8 cellular contexts compared by ENCODE assay signal in the genomic region with DNA sequence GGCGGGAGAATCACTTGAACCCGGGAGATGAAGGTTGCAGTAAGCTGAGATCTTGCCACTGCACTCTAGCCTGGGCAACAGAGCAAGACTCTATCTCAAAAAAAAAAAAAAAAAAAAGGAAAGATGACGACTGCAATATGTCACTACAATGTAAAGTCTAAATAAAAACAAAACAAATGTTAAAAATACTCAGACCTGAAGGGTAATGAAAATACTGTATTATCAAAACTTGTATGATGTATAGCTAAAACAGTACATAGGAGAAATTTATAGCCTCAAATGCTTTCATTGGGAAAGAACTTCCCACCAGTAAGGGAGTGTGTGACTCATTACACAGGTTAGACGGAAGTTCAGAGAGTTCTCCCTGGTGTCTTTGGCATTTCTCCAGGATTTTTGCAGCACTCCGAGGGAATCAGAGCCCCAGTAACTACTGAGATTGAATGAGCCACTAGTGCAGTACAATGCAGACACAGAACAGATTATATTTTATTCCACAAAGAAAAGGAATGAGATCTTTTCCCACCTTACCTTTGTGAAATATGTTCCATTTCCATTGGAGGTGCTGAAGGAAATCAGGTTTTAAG. TPM values are rescaled to one million over a fixed set of nuclear protein-coding genes. Genes with fewer than 3 reads are reported as not detected.
DNase-seq lines count a peak whose midpoint lies in the region; TF ChIP-seq lines count a peak whose summit lies in the region.

No MANE protein-coding gene starts in this region.

- peak; percentile 54 for DNase-seq in DMS53 treated with DMSO at 0.1 percent for 48 hours (lab: John Stamatoyannopoulos, UW; ENCODE audit: unreplicated experiment)
- peak; percentile 63 for DNase-seq in NCI-H146 (lab: John Stamatoyannopoulos, UW)
- DNase-seq in astrocyte of the cerebellum (ENCODE audit: low read depth), result peak; percentile 74
- DNase-seq in stimulated activated CD4-positive, alpha-beta T cell treated with anti-CD3 and anti-CD28 coated beads, Interleukin-12 subunit alpha, Interleukin-12 subunit beta, amount 100 ng/mL, for 4 hours, result no peak
- no peak for DNase-seq in T-helper 2 cell treated with Interferon-gamma antibody and Interleukin-4, amounts not matched to agents 5 μg/mL and 100 μg/mL, for 36 hours (ENCODE audit: low spot score)
- DNase-seq in stimulated activated CD4-positive, alpha-beta T cell treated with anti-CD3 and anti-CD28 coated beads, Interleukin-1b, Interleukin-23, amount 100 ng/mL, for 48 hours, result no peak
- no peak for DNase-seq in GM19240 (ENCODE audit: insufficient read length, low spot score)

- H3K4me1 ChIP-seq in liver (ENCODE audit: control insufficient read depth in 4 of 4, insufficient read depth in 4 of 4, low read length in 3 of 4), result peaks cover 0 to 2% (median 0%) of the 10 kb centered on the region in 4 donors

- no peaks in the 10 kb centered on the region for H3K27me3 ChIP-seq in liver (ENCODE audit: control insufficient read depth in 4 of 4, insufficient read depth in 4 of 4, low read length in 3 of 4)

- H3K4me3 Mint-ChIP-seq in T-helper 2 cell treated with Interferon-gamma antibody and Interleukin-4, amounts not matched to agents 5 μg/mL and 100 μg/mL, for 36 hours, result no peak overlapping the region

- in situ Hi-C loops in astrocyte of the cerebellum (cut with HindIII; ENCODE audit: low sequenced_read_pairs), result no loop called here

- H3K4me3 ChIP-seq in astrocyte of the cerebellum (ENCODE audit: low read depth, low read length) (no peak overlapping the region), liver (ENCODE audit: low read depth in 1 of 3, low read length in 3 of 3) (no peak overlapping the region)

- WGBS in liver, result 51% methylated on average over 5 of the region's 5 CpGs

- no peak overlapping the region for H3K27ac ChIP-seq in liver (ENCODE audit: low read depth in 1 of 2, low read length in 2 of 2)

- H3K9me3 ChIP-seq in liver (ENCODE audit: control insufficient read depth in 4 of 4, low read length in 3 of 4), result no peaks in the 10 kb centered on the region

- no peaks in the 10 kb centered on the region for H3K36me3 ChIP-seq in liver (ENCODE audit: control insufficient read depth in 4 of 4, insufficient read depth in 3 of 4, low read depth in 1 of 4, low read length in 3 of 4)

- H3K27ac Mint-ChIP-seq in T-helper 2 cell treated with Interferon-gamma antibody and Interleukin-4, amounts not matched to agents 5 μg/mL and 100 μg/mL, for 36 hours, result no peak overlapping the region

- H3K9ac ChIP-seq in liver (ENCODE audit: low read depth in 1 of 2, low read length in 2 of 2), result no peak overlapping the region

- H3K27me3 Mint-ChIP-seq in T-helper 2 cell treated with Interferon-gamma antibody and Interleukin-4, amounts not matched to agents 5 μg/mL and 100 μg/mL, for 36 hours (ENCODE audit: low read depth), result peaks cover 10% of the 10 kb centered on the region

- TF ChIP-seq CTCF in astrocyte of the cerebellum (IDR thresholded peaks at IDR 0.05; ENCODE audit: low read depth, low read length, missing control alignments) (no peak), liver (IDR thresholded peaks at IDR 0.05; ENCODE audit: low read depth, low read length, missing input control) (no peak)

- TF ChIP-seq RAD21 in liver (IDR thresholded peaks at IDR 0.05), result no peak

- no peaks in the 10 kb centered on the region for H3K36me3 Mint-ChIP-seq in T-helper 2 cell treated with Interferon-gamma antibody and Interleukin-4, amounts not matched to agents 5 μg/mL and 100 μg/mL, for 36 hours (ENCODE audit: low read depth)

- no peaks in the 10 kb centered on the region for H3K4me1 Mint-ChIP-seq in T-helper 2 cell treated with Interferon-gamma antibody and Interleukin-4, amounts not matched to agents 5 μg/mL and 100 μg/mL, for 36 hours (ENCODE audit: low read depth)

- H3K9me3 Mint-ChIP-seq in T-helper 2 cell treated with Interferon-gamma antibody and Interleukin-4, amounts not matched to agents 5 μg/mL and 100 μg/mL, for 36 hours, result no peaks in the 10 kb centered on the region

TF ChIP-seq in liver, 16 proteins besides CTCF, POLR2A, EP300 and RAD21:
- peak; percentile 15 to 16 for TF ChIP-seq RXRA (IDR thresholded peaks at IDR 0.05)
- peak; percentile 84 for TF ChIP-seq JUND (IDR thresholded peaks at IDR 0.05)
- no peak for TF ChIP-seq FOXA2 (IDR thresholded peaks at IDR 0.05)
- TF ChIP-seq, protein P1, sequence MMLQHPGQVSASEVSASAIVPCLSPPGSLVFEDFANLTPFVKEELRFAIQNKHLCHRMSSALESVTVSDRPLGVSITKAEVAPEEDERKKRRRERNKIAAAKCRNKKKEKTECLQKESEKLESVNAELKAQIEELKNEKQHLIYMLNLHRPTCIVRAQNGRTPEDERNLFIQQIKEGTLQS (IDR thresholded peaks at IDR 0.05), result peak; percentile 29
- TF ChIP-seq HNF4G (IDR thresholded peaks at IDR 0.05), result no peak

RNA-seq across cellular contexts. Expression of a gene that starts 12.5 kb away (rescaled TPM):
- 10 to 100 TPM; 14.4 to 19.7 TPM for total RNA-seq in liver
- polyA plus RNA-seq in liver, result 1 to 10 TPM; 4.3 to 4.5 TPM

RNA-seq across cellular contexts. Expression of a gene that starts 25.0 kb away (rescaled TPM):
- 1 to 10 TPM; 6.3 to 9.2 TPM for total RNA-seq in liver
- polyA plus RNA-seq in liver, result 10 to 100 TPM; 18.9 to 24.6 TPM

Comparison
In these comparisons a context has a peak if more than half of its experiments do, and no peak if none do; other contexts are left out.
1. DNase-seq: peak in DMS53 treated with DMSO at 0.1 percent for 48 hours (single experiment), NCI-H146 (single experiment) and astrocyte of the cerebellum (single experiment); none in stimulated activated CD4-positive, alpha-beta T cell treated with anti-CD3 and anti-CD28 coated beads, Interleukin-12 subunit alpha, Interleukin-12 subunit beta, amount 100 ng/mL, for 4 hours (single experiment), T-helper 2 cell treated with Interferon-gamma antibody and Interleukin-4, amounts not matched to agents 5 μg/mL and 100 μg/mL, for 36 hours (single experiment), stimulated activated CD4-positive, alpha-beta T cell treated with anti-CD3 and anti-CD28 coated beads, Interleukin-1b, Interleukin-23, amount 100 ng/mL, for 48 hours (single experiment) and GM19240 (single experiment).